Comparison of ENCODE assay signal across 1 cellular context in the genomic region with DNA sequence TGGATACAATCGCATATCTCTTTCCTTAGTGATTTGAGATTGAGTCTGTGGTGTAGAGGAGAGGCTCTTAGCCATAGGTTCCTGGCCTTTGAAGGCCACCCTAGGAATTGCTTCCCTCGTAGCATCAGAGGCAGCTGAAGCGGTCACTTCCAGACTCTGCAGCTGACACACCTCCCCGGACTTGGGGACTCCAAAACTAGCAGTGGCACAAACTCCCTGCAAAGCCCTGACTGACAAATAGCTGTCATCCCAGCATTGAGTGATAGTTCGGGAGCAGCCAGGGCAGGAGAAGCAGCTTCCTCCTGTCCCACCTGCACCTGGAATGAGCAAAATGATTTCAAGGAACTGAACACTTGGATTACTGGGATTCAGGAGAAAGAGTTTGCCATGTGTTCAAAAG.
TF ChIP-seq lines count a peak whose summit lies in the region.

No MANE protein-coding gene starts in this region.

TF ChIP-seq in WTC11, 78 proteins besides CTCF, POLR2A, EP300 and RAD21 (continued from another document):
- TF ChIP-seq, protein P1, sequence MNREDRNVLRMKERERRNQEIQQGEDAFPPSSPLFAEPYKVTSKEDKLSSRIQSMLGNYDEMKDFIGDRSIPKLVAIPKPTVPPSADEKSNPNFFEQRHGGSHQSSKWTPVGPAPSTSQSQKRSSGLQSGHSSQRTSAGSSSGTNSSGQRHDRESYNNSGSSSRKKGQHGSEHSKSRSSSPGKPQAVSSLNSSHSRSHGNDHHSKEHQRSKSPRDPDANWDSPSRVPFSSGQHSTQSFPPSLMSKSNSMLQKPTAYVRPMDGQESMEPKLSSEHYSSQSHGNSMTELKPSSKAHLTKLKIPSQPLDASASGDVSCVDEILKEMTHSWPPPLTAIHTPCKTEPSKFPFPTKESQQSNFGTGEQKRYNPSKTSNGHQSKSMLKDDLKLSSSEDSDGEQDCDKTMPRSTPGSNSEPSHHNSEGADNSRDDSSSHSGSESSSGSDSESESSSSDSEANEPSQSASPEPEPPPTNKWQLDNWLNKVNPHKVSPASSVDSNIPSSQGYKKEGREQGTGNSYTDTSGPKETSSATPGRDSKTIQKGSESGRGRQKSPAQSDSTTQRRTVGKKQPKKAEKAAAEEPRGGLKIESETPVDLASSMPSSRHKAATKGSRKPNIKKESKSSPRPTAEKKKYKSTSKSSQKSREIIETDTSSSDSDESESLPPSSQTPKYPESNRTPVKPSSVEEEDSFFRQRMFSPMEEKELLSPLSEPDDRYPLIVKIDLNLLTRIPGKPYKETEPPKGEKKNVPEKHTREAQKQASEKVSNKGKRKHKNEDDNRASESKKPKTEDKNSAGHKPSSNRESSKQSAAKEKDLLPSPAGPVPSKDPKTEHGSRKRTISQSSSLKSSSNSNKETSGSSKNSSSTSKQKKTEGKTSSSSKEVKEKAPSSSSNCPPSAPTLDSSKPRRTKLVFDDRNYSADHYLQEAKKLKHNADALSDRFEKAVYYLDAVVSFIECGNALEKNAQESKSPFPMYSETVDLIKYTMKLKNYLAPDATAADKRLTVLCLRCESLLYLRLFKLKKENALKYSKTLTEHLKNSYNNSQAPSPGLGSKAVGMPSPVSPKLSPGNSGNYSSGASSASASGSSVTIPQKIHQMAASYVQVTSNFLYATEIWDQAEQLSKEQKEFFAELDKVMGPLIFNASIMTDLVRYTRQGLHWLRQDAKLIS (CRISPR knock-in tag; IDR thresholded peaks at IDR 0.05; ENCODE audit: borderline replicate concordance), result no peak
- TF ChIP-seq, protein P2, sequence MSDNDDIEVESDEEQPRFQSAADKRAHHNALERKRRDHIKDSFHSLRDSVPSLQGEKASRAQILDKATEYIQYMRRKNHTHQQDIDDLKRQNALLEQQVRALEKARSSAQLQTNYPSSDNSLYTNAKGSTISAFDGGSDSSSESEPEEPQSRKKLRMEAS (CRISPR knock-in tag; IDR thresholded peaks at IDR 0.05), result no peak
- TF ChIP-seq TEAD1 (CRISPR knock-in tag; IDR thresholded peaks at IDR 0.05) (no peak), FOXJ3 (CRISPR knock-in tag; IDR thresholded peaks at IDR 0.05; ENCODE audit: borderline replicate concordance) (no peak), ZNF121 (CRISPR knock-in tag; IDR thresholded peaks at IDR 0.05) (no peak), RELA (CRISPR knock-in tag; IDR thresholded peaks at IDR 0.05; ENCODE audit: borderline replicate concordance) (no peak), ATF1 (CRISPR knock-in tag; IDR thresholded peaks at IDR 0.05) (no peak), IRF2 (CRISPR knock-in tag; IDR thresholded peaks at IDR 0.05; ENCODE audit: borderline replicate concordance, low read depth) (no peak), GRHL2 (CRISPR knock-in tag; IDR thresholded peaks at IDR 0.05; ENCODE audit: insufficient replicate concordance, severe bottlenecking) (no peak), ZNF317 (CRISPR knock-in tag; IDR thresholded peaks at IDR 0.05; ENCODE audit: borderline replicate concordance, low read depth) (no peak)
